Comparison of ENCODE assay signal across 22 cellular contexts in the genomic region with DNA sequence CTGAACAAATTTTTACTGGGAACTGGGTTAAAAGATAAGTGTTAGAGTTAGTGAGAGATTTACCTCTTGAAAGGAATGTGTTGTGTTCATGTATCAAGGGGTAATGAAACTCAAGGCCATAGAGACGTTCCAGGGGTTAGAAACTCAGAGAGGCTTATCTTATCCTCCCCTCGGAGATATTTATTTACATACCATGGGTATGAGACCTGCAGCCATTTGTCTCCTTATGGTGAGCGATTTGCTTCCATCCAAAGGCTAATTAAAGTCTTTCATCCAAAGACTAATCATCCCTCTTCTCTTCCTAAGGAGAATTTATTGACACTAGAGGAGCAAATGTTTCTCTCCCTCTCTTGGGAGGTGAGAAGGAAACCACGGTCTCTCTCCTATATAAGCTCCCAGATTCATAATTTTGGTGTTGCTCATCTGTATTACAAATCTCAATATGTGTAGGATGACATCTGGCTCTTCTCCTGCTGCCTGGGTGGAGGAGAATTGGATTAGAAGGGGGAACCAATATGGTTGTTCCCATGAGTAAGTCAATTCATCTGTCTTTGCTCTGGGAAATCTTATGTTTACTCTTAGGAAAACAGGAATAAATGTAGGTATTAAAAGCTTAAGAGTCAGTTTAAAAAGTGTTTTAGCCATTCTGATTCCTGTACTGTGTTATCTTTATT. TPM values are rescaled to one million over a fixed set of nuclear protein-coding genes. Genes with fewer than 3 reads are reported as not detected.
A peak's percentile ranks its signal among the peaks of the same experiment; 100 is the strongest.
DNase-seq lines count a peak whose midpoint lies in the region; ATAC-seq, FAIRE-seq and TF ChIP-seq lines count a peak whose summit lies in the region.
"Had no signal": no experiment of that assay in that cellular context is flagged by ENCODE, and none has a peak within 500 bp of the region (broad histone marks: within the 10 kb centered on the region; RNA-seq: fewer than 3 reads in every experiment).

No MANE protein-coding gene starts in this region.

- H3K36me3 Mint-ChIP-seq in astrocyte (ENCODE audit: low read depth, unreplicated experiment) (peaks cover 3% of the 10 kb centered on the region), chondrocyte (ENCODE audit: low read depth) (peaks cover 4% of the 10 kb centered on the region)

- H3K79me1 ChIP-seq in mesenchymal stem cell (replicated peaks; ENCODE audit: low read length, poor library complexity, severe bottlenecking) = no peaks in the 10 kb centered on the region

- FAIRE-seq in astrocyte (lab: Jason Lieb, UNC) = peak; percentile 68
- FAIRE-seq: RCC 7860 had no signal

- no peak overlapping the region for H3K23ac ChIP-seq in mesenchymal stem cell (ENCODE audit: low read length in 2 of 2)

- no peak overlapping the region for H3K4ac ChIP-seq in mesenchymal stem cell (ENCODE audit: low read depth in 1 of 2, low read length in 2 of 2)

- peaks cover 16% of the 10 kb centered on the region for H3K4me1 Mint-ChIP-seq in astrocyte (ENCODE audit: low read depth, unreplicated experiment)
- H3K4me1 Mint-ChIP-seq in chondrocyte (ENCODE audit: low read depth) = peaks cover 18% of the 10 kb centered on the region
- H3K4me1 Mint-ChIP-seq: CD14-positive monocyte; CD8-positive, alpha-beta memory T cell had no signal

- H3K27me3 Mint-ChIP-seq in astrocyte (ENCODE audit: low read depth, unreplicated experiment) = no peaks in the 10 kb centered on the region
- H3K27me3 Mint-ChIP-seq in chondrocyte (ENCODE audit: low read depth) = no peaks in the 10 kb centered on the region

- no peak overlapping the region for H2BK120ac ChIP-seq in mesenchymal stem cell (ENCODE audit: low read depth, low read length)

- H3K9me3 ChIP-seq in astrocyte (ENCODE audit: insufficient read depth, low read depth, low read length) (no peaks in the 10 kb centered on the region), mesenchymal stem cell (ENCODE audit: control insufficient read depth, low read length) (no peaks in the 10 kb centered on the region)
- H3K9me3 ChIP-seq: BE2C, HAP-1 had no signal

- WGBS in mesenchymal stem cell = 17% methylated on average over 2 of the region's 4 CpGs

- H3K27me3 ChIP-seq in astrocyte (ENCODE audit: insufficient read depth, low read length) (no peaks in the 10 kb centered on the region), mesenchymal stem cell (ENCODE audit: control insufficient read depth in 1 of 2, insufficient read depth in 1 of 2, low read length in 2 of 2) (no peaks in the 10 kb centered on the region), H7 (ENCODE audit: control insufficient read depth, insufficient read depth, low read length) (no peaks in the 10 kb centered on the region)
- H3K27me3 ChIP-seq: BE2C had no signal

- H3K79me2 ChIP-seq in astrocyte (ENCODE audit: insufficient read depth, low read length) = no peaks in the 10 kb centered on the region

- no peak overlapping the region for H3K27ac ChIP-seq in astrocyte (ENCODE audit: low read depth, low read length)
- H3K27ac ChIP-seq in mesenchymal stem cell (ENCODE audit: low read length, poor library complexity, severe bottlenecking) = no peak overlapping the region
- H3K27ac ChIP-seq: SK-N-MC had no signal

- no peak overlapping the region for H3K9ac ChIP-seq in astrocyte (ENCODE audit: low read length)
- H3K9ac ChIP-seq in mesenchymal stem cell (ENCODE audit: low read length) = no peak overlapping the region

- H3K4me3 Mint-ChIP-seq in astrocyte (ENCODE audit: unreplicated experiment) (no peak overlapping the region), chondrocyte (ENCODE audit: unreplicated experiment) (no peak overlapping the region)
- H3K4me3 Mint-ChIP-seq: CD14-positive monocyte; CD8-positive, alpha-beta memory T cell; GM23338 had no signal

- no peak overlapping the region for H4K8ac ChIP-seq in mesenchymal stem cell (ENCODE audit: low read length)

- TF ChIP-seq CTCF in astrocyte (IDR thresholded peaks at IDR 0.05; ENCODE audit: insufficient read depth, low read depth, low read length) (no peak), chondrocyte (IDR thresholded peaks at IDR 0.05) (no peak)

- H3K4me1 ChIP-seq in astrocyte (ENCODE audit: insufficient read depth, low read length) = peaks cover 12% of the 10 kb centered on the region
- H3K4me1 ChIP-seq in mesenchymal stem cell (ENCODE audit: control insufficient read depth, insufficient read depth, low read depth, low read length) = peaks cover 2% of the 10 kb centered on the region
- H3K4me1 ChIP-seq: BE2C had no signal

- no peak overlapping the region for H4K91ac ChIP-seq in mesenchymal stem cell (ENCODE audit: low read length)

- H3K4me3 ChIP-seq in astrocyte (ENCODE audit: insufficient read depth, low read depth, low read length) (no peak overlapping the region), mesenchymal stem cell (ENCODE audit: insufficient read depth in 1 of 2, low read depth in 1 of 2, low read length in 2 of 2) (no peak overlapping the region), H7 (ENCODE audit: insufficient read depth, low read depth, low read length) (no peak overlapping the region)
- H3K4me3 ChIP-seq: GM23338, HAP-1, SK-N-MC had no signal

- H2BK5ac ChIP-seq in mesenchymal stem cell (ENCODE audit: low read depth, low read length, poor library complexity, severe bottlenecking) = no peak overlapping the region

- no peak overlapping the region for H2AK5ac ChIP-seq in mesenchymal stem cell (ENCODE audit: low read length, severe bottlenecking)

- H2AFZ ChIP-seq in astrocyte (ENCODE audit: low read depth, low read length) (no peak overlapping the region), mesenchymal stem cell (ENCODE audit: low read depth, low read length) (no peak overlapping the region)
- H2AFZ ChIP-seq: GM23338 had no signal

- H3K14ac ChIP-seq in mesenchymal stem cell (ENCODE audit: low read length in 2 of 2) = no peak overlapping the region

- H2BK12ac ChIP-seq in mesenchymal stem cell (ENCODE audit: low read length in 2 of 2) = no peak overlapping the region

- H3K9me3 Mint-ChIP-seq in astrocyte (ENCODE audit: unreplicated experiment) = no peaks in the 10 kb centered on the region
- H3K9me3 Mint-ChIP-seq in chondrocyte (ENCODE audit: low read depth) = peaks cover 7% of the 10 kb centered on the region

- no peak overlapping the region for H3K4me2 ChIP-seq in astrocyte (ENCODE audit: low read length)
- H3K4me2 ChIP-seq in mesenchymal stem cell (ENCODE audit: low read length, poor library complexity, severe bottlenecking) = no peak overlapping the region
- H3K4me2 ChIP-seq: GM23338 had no signal

- H2BK15ac ChIP-seq in mesenchymal stem cell (ENCODE audit: low read depth, poor library complexity, severe bottlenecking) = no peak overlapping the region

- DNase-seq in NCI-H524 (lab: John Stamatoyannopoulos, UW) (peak; percentile 36 to 88), astrocyte (ENCODE audit: low read depth) (peak; percentile 26), mesenchymal stem cell (peak; percentile 37), NCI-H345 treated with DMSO at 0.1 percent for 48 hours (lab: John Stamatoyannopoulos, UW; ENCODE audit: unreplicated experiment) (no peak), chondrocyte (ENCODE audit: low spot score) (no peak), H7 (no peak)
- DNase-seq: BE2C; CD8-positive, alpha-beta memory T cell; DMS153; Karpas-422; NCI-H1092 treated with DMSO at 0.1 percent for 48 hours; NCI-H1436; NCI-H187; NCI-H2171 treated with DMSO at 0.1 percent for 48 hours; NCI-H446; SIG-M5 had no signal

- H3K27ac Mint-ChIP-seq in astrocyte (ENCODE audit: unreplicated experiment) = no peak overlapping the region
- H3K27ac Mint-ChIP-seq in chondrocyte (ENCODE audit: unreplicated experiment) = no peak overlapping the region
- H3K27ac Mint-ChIP-seq: CD14-positive monocyte; CD8-positive, alpha-beta memory T cell; GM23338 had no signal

- no peak overlapping the region for H3K18ac ChIP-seq in mesenchymal stem cell (ENCODE audit: low read depth in 1 of 2, low read length in 2 of 2)

- H3K36me3 ChIP-seq in astrocyte (ENCODE audit: insufficient read depth, low read length) (no peaks in the 10 kb centered on the region), mesenchymal stem cell (ENCODE audit: control insufficient read depth in 1 of 2, insufficient read depth in 2 of 2, low read depth in 1 of 2, low read length in 2 of 2) (peaks cover 0 to 8% of the 10 kb centered on the region in 2 experiments), H7 (replicated peaks; ENCODE audit: control insufficient read depth, insufficient read depth, low read length) (no peaks in the 10 kb centered on the region)
- H3K36me3 ChIP-seq: BE2C, HAP-1 had no signal

- no peak for ATAC-seq in HG02885 (IDR thresholded peaks at IDR 0.05; ENCODE audit: poor library complexity, unreplicated experiment)
- ATAC-seq: GM23338 had no signal

- no peaks in the 10 kb centered on the region for H4K20me1 ChIP-seq in astrocyte (ENCODE audit: insufficient read depth, low read length)

RNA-seq across cellular contexts. Expression of a gene that starts 31.0 kb away (rescaled TPM):
- total RNA-seq in astrocyte = 1,547 and 1,683 TPM in 2 replicates
- 2,982 TPM for polyA plus RNA-seq in mesenchymal stem cell (2013, experiment 1 of 2)
- 3,039 TPM for polyA plus RNA-seq in mesenchymal stem cell (2013, experiment 2 of 2)
- 1,222 to 1,372 TPM (median 1,262 TPM) in 3 replicates for total RNA-seq in chondrocyte
- total RNA-seq in H7 (2014; rRNA removed; shearing (Covaris generic)) = 2,290 and 3,010 TPM in 2 replicates

Comparison
In these comparisons a context has a peak if more than half of its experiments do, and no peak if none do; other contexts are left out.
1. DNase-seq: peak in NCI-H524 (2 of 2), astrocyte (single experiment) and mesenchymal stem cell (single experiment); none in NCI-H345 treated with DMSO at 0.1 percent for 48 hours (single experiment), chondrocyte (single experiment) and H7 (single experiment).